ENCODE assay signal across 12 cellular contexts in the genomic region with DNA sequence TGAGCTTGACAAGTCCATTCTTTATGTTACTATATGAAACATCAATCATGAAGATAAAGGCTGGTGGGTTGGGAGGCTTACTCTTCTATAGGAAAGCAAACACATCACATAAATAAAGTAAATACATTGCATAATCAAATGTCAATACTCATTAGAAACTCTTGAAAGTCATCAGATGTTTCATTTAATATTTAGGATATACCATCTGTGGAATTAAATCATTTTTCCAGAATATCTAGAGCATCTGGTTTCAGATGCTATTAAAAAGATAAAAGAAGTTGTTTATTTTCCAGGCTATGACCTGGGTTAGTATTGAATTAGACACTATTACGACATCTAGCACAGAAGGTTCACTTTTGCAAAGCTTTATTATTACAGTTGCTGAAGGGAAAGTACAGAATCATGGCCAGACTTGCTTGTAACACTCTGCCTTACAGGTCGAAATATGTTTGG.
DNase-seq lines count a peak whose midpoint lies in the region; ATAC-seq and TF ChIP-seq lines count a peak whose summit lies in the region.
"Had no signal": no experiment of that assay in that cellular context is flagged by ENCODE, and none has a peak within 500 bp of the region (broad histone marks: within the 10 kb centered on the region; RNA-seq: fewer than 3 reads in every experiment).

No MANE protein-coding gene starts in this region.

- no peak overlapping the region for H3K4me3 ChIP-seq in fibroblast of pulmonary artery (replicated peaks; ENCODE audit: low read depth, low read length)

- ATAC-seq in Right ventricle myocardium inferior: peak; percentile 75
- no peak for ATAC-seq in GM19397 (IDR thresholded peaks at IDR 0.05; ENCODE audit: unreplicated experiment)
- ATAC-seq: stimulated activated naive CD8-positive, alpha-beta T cell treated with anti-CD3 and anti-CD28 coated beads, Interleukin-15, amount 100 ng/mL, for 72 hours had no signal

- no peak overlapping the region for H3K4me3 Mint-ChIP-seq in nephron
- H3K4me3 Mint-ChIP-seq: stimulated activated naive CD8-positive, alpha-beta T cell treated with anti-CD3 and anti-CD28 coated beads, Interleukin-15, amount 100 ng/mL, for 72 hours had no signal

- intact Hi-C loops in Right ventricle myocardium inferior (cut with DNase I) (no loop called here), cardiac septum (cut with DNase I) (loop anchor here (5.0 kb wide), 1 partner anchor 135 kb away; no protein-coding TSS in a partner anchor)

- DNase-seq in Right ventricle myocardium inferior (ENCODE audit: missing footprints) (no peak), cardiac septum (ENCODE audit: low spot score) (no peak), fibroblast of pulmonary artery (ENCODE audit: low read depth) (peak; percentile 86), NCI-H128 (lab: John Stamatoyannopoulos, UW; ENCODE audit: unreplicated experiment) (no peak)
- DNase-seq in stimulated activated CD8-positive, alpha-beta memory T cell treated with anti-CD3 and anti-CD28 coated beads, Interleukin-4, amount 100 ng/mL, for 48 hours: no peak
- DNase-seq in stimulated activated CD4-positive, alpha-beta T cell treated with anti-CD3 and anti-CD28 coated beads, Interleukin-15, amount 100 ng/mL, for 24 hours: no peak
- DNase-seq: activated CD8-positive, alpha-beta memory T cell treated with anti-CD3 and anti-CD28 coated beads, Interleukin-2, amount 50 U/mL, for 48 hours; DMS79; stimulated activated CD4-positive, alpha-beta T cell treated with anti-CD3 and anti-CD28 coated beads, Interleukin-4, amount 100 ng/mL, for 4 hours; stimulated activated naive CD8-positive, alpha-beta T cell treated with anti-CD3 and anti-CD28 coated beads, Interleukin-15, amount 100 ng/mL, for 72 hours had no signal

- H3K27me3 Mint-ChIP-seq in nephron (ENCODE audit: low read depth): no peaks in the 10 kb centered on the region
- H3K27me3 Mint-ChIP-seq: stimulated activated naive CD8-positive, alpha-beta T cell treated with anti-CD3 and anti-CD28 coated beads, Interleukin-15, amount 100 ng/mL, for 72 hours had no signal

- H3K4me1 Mint-ChIP-seq in nephron: peaks cover 89% of the 10 kb centered on the region
- H3K4me1 Mint-ChIP-seq: stimulated activated naive CD8-positive, alpha-beta T cell treated with anti-CD3 and anti-CD28 coated beads, Interleukin-15, amount 100 ng/mL, for 72 hours had no signal

- H3K9me3 Mint-ChIP-seq in nephron: no peaks in the 10 kb centered on the region
- H3K9me3 Mint-ChIP-seq: stimulated activated naive CD8-positive, alpha-beta T cell treated with anti-CD3 and anti-CD28 coated beads, Interleukin-15, amount 100 ng/mL, for 72 hours had no signal

- H3K27ac Mint-ChIP-seq in nephron: peak overlapping the region; percentile 84 to 97 (median 92)
- H3K27ac Mint-ChIP-seq: stimulated activated naive CD8-positive, alpha-beta T cell treated with anti-CD3 and anti-CD28 coated beads, Interleukin-15, amount 100 ng/mL, for 72 hours had no signal

- peaks cover 10% of the 10 kb centered on the region for H3K36me3 Mint-ChIP-seq in nephron (ENCODE audit: low read depth)

- TF ChIP-seq CTCF in fibroblast of pulmonary artery (IDR thresholded peaks at IDR 0.05; ENCODE audit: low read length, missing control alignments): no peak
- TF ChIP-seq CTCF in nephron (IDR thresholded peaks at IDR 0.05; ENCODE audit: unreplicated experiment in 3 of 3): no peak
